Comparison of ENCODE assay signal across 7 cellular contexts in genomic region chr1:202968351-202968750, GRCh38. TPM values are rescaled to one million over a fixed set of nuclear protein-coding genes. Genes with fewer than 3 reads are reported as not detected.
DNase-seq lines count a peak whose midpoint lies in the region; TF ChIP-seq lines count a peak whose summit lies in the region.
"Had no signal": no experiment of that assay in that cellular context is flagged by ENCODE, and none has a peak within 500 bp of the region (broad histone marks: within the 10 kb centered on the region; RNA-seq: fewer than 3 reads in every experiment).

No MANE protein-coding gene starts in this region.

- H3K14ac ChIP-seq in trophoblast cell (ENCODE audit: low read length): no peak overlapping the region

- no CpG with 5 or more reads among the region's 3 CpGs for WGBS in trophoblast cell (ENCODE audit: extremely low coverage, insufficient coverage, insufficient read length)

- H3K4me2 ChIP-seq in Loucy (ENCODE audit: low read depth, low read length, poor library complexity, severe bottlenecking) (peak overlapping the region; percentile 99), trophoblast cell (ENCODE audit: low read length) (no peak overlapping the region)

- no peak overlapping the region for H4K8ac ChIP-seq in trophoblast cell (ENCODE audit: low read depth, low read length)

- no peak overlapping the region for H4K91ac ChIP-seq in trophoblast cell (ENCODE audit: low read depth, low read length)

- no peaks in the 10 kb centered on the region for H3K27me3 ChIP-seq in Loucy (ENCODE audit: insufficient read depth, low read length, poor library complexity, severe bottlenecking)
- H3K27me3 ChIP-seq in trophoblast cell (ENCODE audit: insufficient read depth, low read length): no peaks in the 10 kb centered on the region

- H3K27ac ChIP-seq in coronary artery: peak overlapping the region; percentile 94 to 97
- no peak overlapping the region for H3K27ac ChIP-seq in trophoblast cell (ENCODE audit: low read depth, low read length)

- TF ChIP-seq CTCF in Loucy (conservative IDR thresholded peaks at IDR 0.05; ENCODE audit: low read length) (no peak), coronary artery (IDR thresholded peaks at IDR 0.05) (no peak)

- H3K4me1 ChIP-seq in Loucy (ENCODE audit: insufficient read depth, low read length, poor library complexity, severe bottlenecking) (peaks cover 22% of the 10 kb centered on the region), trophoblast cell (ENCODE audit: control insufficient read depth in 1 of 2, insufficient read depth in 2 of 2, low read length in 2 of 2) (peaks cover 19 to 25% of the 10 kb centered on the region in 2 experiments)

- H2AFZ ChIP-seq in Loucy (ENCODE audit: low read length) (peak overlapping the region; percentile 88), trophoblast cell (ENCODE audit: insufficient read depth, low read length, poor library complexity) (no peak overlapping the region)

- H3K18ac ChIP-seq in trophoblast cell (ENCODE audit: low read length): no peak overlapping the region

- H3K79me1 ChIP-seq in trophoblast cell (ENCODE audit: low read length): peaks cover 19% of the 10 kb centered on the region

- no peak overlapping the region for H2AK5ac ChIP-seq in trophoblast cell (ENCODE audit: low read length)

- no peak overlapping the region for H3K4ac ChIP-seq in trophoblast cell (ENCODE audit: low read depth, low read length)

- H3K36me3 ChIP-seq in Loucy (ENCODE audit: insufficient read depth, low read length) (no peaks in the 10 kb centered on the region), trophoblast cell (ENCODE audit: control insufficient read depth in 1 of 2, insufficient read depth in 2 of 2, low read length in 2 of 2) (peaks cover 6 to 7% of the 10 kb centered on the region in 2 experiments)

- H4K20me1 ChIP-seq in Loucy (ENCODE audit: insufficient read depth, low read length, poor library complexity, severe bottlenecking): no peaks in the 10 kb centered on the region

- no peak overlapping the region for H2BK5ac ChIP-seq in trophoblast cell (ENCODE audit: low read depth, low read length, poor library complexity)

- no peak overlapping the region for H2BK120ac ChIP-seq in trophoblast cell (ENCODE audit: insufficient read depth, low read length, poor library complexity)

- no peak overlapping the region for H3K23ac ChIP-seq in trophoblast cell (ENCODE audit: low read length)

- peak overlapping the region; percentile 98 for H3K4me3 ChIP-seq in Loucy (ENCODE audit: low read length, poor library complexity, severe bottlenecking)
- peak overlapping the region; percentile 88 for H3K4me3 ChIP-seq in coronary artery
- no peak overlapping the region for H3K4me3 ChIP-seq in trophoblast cell (ENCODE audit: low read depth, low read length)

- no peak overlapping the region for H4K12ac ChIP-seq in trophoblast cell (ENCODE audit: low read depth, low read length)

- DNase-seq in coronary artery (ENCODE audit: low spot score) (no peak), trophoblast cell (peak; percentile 83 to 85), NCI-H2081 (lab: John Stamatoyannopoulos, UW) (no peak), NCI-H510A treated with DMSO at 0.1 percent for 48 hours (lab: John Stamatoyannopoulos, UW) (no peak), mucosa of gallbladder (ENCODE audit: low spot score) (no peak)
- DNase-seq: stimulated activated CD4-positive, alpha-beta T cell treated with anti-CD3 and anti-CD28 coated beads, Interleukin-4, amount 100 ng/mL, for 4 hours had no signal

- no peak overlapping the region for H2BK12ac ChIP-seq in trophoblast cell (ENCODE audit: low read length)

- H3K9ac ChIP-seq in Loucy (ENCODE audit: low read depth, low read length, poor library complexity, severe bottlenecking) (peak overlapping the region; percentile 76), trophoblast cell (ENCODE audit: low read length) (no peak overlapping the region)

- H3K79me2 ChIP-seq in Loucy (ENCODE audit: insufficient read depth, low read length) (no peaks in the 10 kb centered on the region), trophoblast cell (ENCODE audit: control insufficient read depth, insufficient read depth, low read length, poor library complexity) (peaks cover 11% of the 10 kb centered on the region)

- H3F3A ChIP-seq in Loucy (ENCODE audit: low read depth): no peaks in the 10 kb centered on the region

- H3K9me3 ChIP-seq in Loucy (ENCODE audit: insufficient read depth, low read depth, low read length) (no peaks in the 10 kb centered on the region), trophoblast cell (ENCODE audit: insufficient read depth, low read depth, low read length) (peaks cover 2% of the 10 kb centered on the region)

- H3K9me2 ChIP-seq in Loucy (replicated peaks; ENCODE audit: low read depth, low read length): no peaks in the 10 kb centered on the region

RNA-seq across cellular contexts. Expression of gene CYB5R1, which starts 1.3 kb away (rescaled TPM):
- polyA plus RNA-seq in trophoblast cell (2013): 70.3 and 78.5 TPM in 2 replicates
- total RNA-seq in mucosa of gallbladder: 78.3 TPM

RNA-seq across cellular contexts. Expression of gene ADIPOR1, which starts 10.2 kb away (rescaled TPM):
- polyA plus RNA-seq in trophoblast cell (2013): 91.4 and 100 TPM in 2 replicates
- 80.4 TPM for total RNA-seq in mucosa of gallbladder

RNA-seq across cellular contexts. Expression of gene TMEM183A, which starts 38.8 kb away (rescaled TPM):
- polyA plus RNA-seq in trophoblast cell (2013): 46.3 and 46.7 TPM in 2 replicates
- 46.3 TPM for total RNA-seq in mucosa of gallbladder

RNA-seq across cellular contexts. Expression of gene KLHL12, which starts 41.3 kb away (rescaled TPM):
- 9.7 and 10.1 TPM in 2 replicates for polyA plus RNA-seq in trophoblast cell (2013)
- 26.8 TPM for total RNA-seq in mucosa of gallbladder

RNA-seq across cellular contexts. Expression of gene PPFIA4, which starts 57.9 kb away (rescaled TPM):
- 0.68 and 1.1 TPM in 2 replicates for polyA plus RNA-seq in trophoblast cell (2013)
- total RNA-seq in mucosa of gallbladder: 7.0 TPM

Comparison
In these comparisons a context has a peak if more than half of its experiments do, and no peak if none do; other contexts are left out.
1. DNase-seq: peak in trophoblast cell (2 of 2); none in coronary artery (single experiment), NCI-H2081 (0 of 2), NCI-H510A treated with DMSO at 0.1 percent for 48 hours (single experiment) and mucosa of gallbladder (single experiment).